9 cellular contexts compared by ENCODE assay signal in the genomic region with DNA sequence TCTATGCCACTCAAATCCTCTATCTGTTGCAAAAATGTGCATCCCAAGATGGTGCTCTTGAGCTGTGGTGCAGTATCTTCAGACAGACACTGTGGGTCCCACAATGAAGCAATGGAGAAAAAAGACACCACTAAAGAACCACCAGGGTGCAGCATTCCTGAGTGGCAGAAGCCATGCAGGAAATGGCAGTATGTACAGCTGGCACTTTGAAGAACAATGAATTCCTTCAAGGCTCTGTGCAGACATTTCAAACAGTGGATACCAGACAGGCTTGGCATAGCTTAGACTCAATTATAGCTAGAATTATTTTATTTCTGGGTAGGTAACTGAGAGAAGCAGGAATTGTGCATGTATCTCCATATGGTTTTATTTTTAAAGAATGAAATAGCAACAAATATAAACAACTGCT. TPM values are rescaled to one million over a fixed set of nuclear protein-coding genes. Genes with fewer than 3 reads are reported as not detected.
DNase-seq lines count a peak whose midpoint lies in the region; ATAC-seq and TF ChIP-seq lines count a peak whose summit lies in the region.
"Had no signal": no experiment of that assay in that cellular context is flagged by ENCODE, and none has a peak within 500 bp of the region (broad histone marks: within the 10 kb centered on the region; RNA-seq: fewer than 3 reads in every experiment).

No MANE protein-coding gene starts in this region.

- no peak overlapping the region for H3K27ac Mint-ChIP-seq in activated CD4-positive, alpha-beta T cell treated with anti-CD3 and anti-CD28 coated beads for 36 hours

- no peaks in the 10 kb centered on the region for H3K36me3 ChIP-seq in skeletal muscle tissue (ENCODE audit: control insufficient read depth in 3 of 3, insufficient read depth in 3 of 3, low read length in 3 of 3)
- H3K36me3 ChIP-seq: BLaER1 had no signal

- TF ChIP-seq CTCF in HL-60 (IDR thresholded peaks at IDR 0.05; ENCODE audit: insufficient read depth, low read length) = peak; percentile 40

- POLR2A ChIA-PET in activated CD4-positive, alpha-beta T cell treated with anti-CD3 and anti-CD28 coated beads for 36 hours (lab: Charles Lee) = no interaction called here

- H3K4me1 ChIP-seq in skeletal muscle tissue (ENCODE audit: control insufficient read depth in 3 of 3, insufficient read depth in 3 of 3, low read length in 3 of 3) = peaks cover 8 to 15% (median 10%) of the 10 kb centered on the region in 3 donors
- H3K4me1 ChIP-seq: BLaER1 had no signal

- H3K4me3 ChIP-seq in HL-60 (replicated peaks; ENCODE audit: insufficient read depth, low read length) = no peak overlapping the region
- no peak overlapping the region for H3K4me3 ChIP-seq in skeletal muscle tissue (ENCODE audit: low read length in 3 of 3)
- H3K4me3 ChIP-seq: BLaER1 had no signal

- H3K9me3 ChIP-seq in skeletal muscle tissue (ENCODE audit: control insufficient read depth in 3 of 3, low read length in 3 of 3) = no peaks in the 10 kb centered on the region

- CTCF ChIA-PET in activated CD4-positive, alpha-beta T cell treated with anti-CD3 and anti-CD28 coated beads for 36 hours (lab: Charles Lee) = interaction anchor here (0.7 to 1.1 kb wide), 2 partner anchors 18 to 26 kb away, joined by 3 read pairs; no protein-coding TSS in a partner anchor

- intact Hi-C loops in activated CD4-positive, alpha-beta T cell treated with anti-CD3 and anti-CD28 coated beads for 36 hours (cut with DNase I, micrococcal nuclease) = loop anchor here in 1 of 2 experiments (2.0 kb wide), 1 partner anchor 114 kb away; no protein-coding TSS in a partner anchor

- peaks cover 12% of the 10 kb centered on the region for H3K27me3 Mint-ChIP-seq in activated CD4-positive, alpha-beta T cell treated with anti-CD3 and anti-CD28 coated beads for 36 hours

- H3K9me3 Mint-ChIP-seq in activated CD4-positive, alpha-beta T cell treated with anti-CD3 and anti-CD28 coated beads for 36 hours (ENCODE audit: low read depth) = peaks cover 3% of the 10 kb centered on the region

- peak; percentile 51 for ATAC-seq in activated CD4-positive, alpha-beta T cell treated with anti-CD3 and anti-CD28 coated beads for 36 hours
- ATAC-seq in GM21515 (IDR thresholded peaks at IDR 0.05; ENCODE audit: unreplicated experiment) = peak; percentile 97

- no peak overlapping the region for H3K27ac ChIP-seq in HL-60 (replicated peaks)
- H3K27ac ChIP-seq in skeletal muscle tissue (ENCODE audit: low read depth, low read length) = peak overlapping the region; percentile 58
- H3K27ac ChIP-seq: BLaER1 had no signal

- no peaks in the 10 kb centered on the region for H3K27me3 ChIP-seq in HL-60 (ENCODE audit: insufficient read depth, poor library complexity, severe bottlenecking)
- H3K27me3 ChIP-seq in skeletal muscle tissue (ENCODE audit: control insufficient read depth in 3 of 3, insufficient read depth in 3 of 3, low read length in 3 of 3) = no peaks in the 10 kb centered on the region
- H3K27me3 ChIP-seq: BLaER1 had no signal

- H3K4me1 Mint-ChIP-seq in activated CD4-positive, alpha-beta T cell treated with anti-CD3 and anti-CD28 coated beads for 36 hours = no peaks in the 10 kb centered on the region

- H3K9ac ChIP-seq in skeletal muscle tissue (ENCODE audit: low read depth in 1 of 3, low read length in 3 of 3) = no peak overlapping the region
- H3K9ac ChIP-seq: BLaER1 had no signal

- peak; percentile 18 for DNase-seq in activated CD4-positive, alpha-beta T cell treated with anti-CD3 and anti-CD28 coated beads for 36 hours
- DNase-seq in activated CD4-positive, alpha-beta T cell treated with anti-CD3 and anti-CD28 coated beads for 1 hour = no peak
- DNase-seq in HL-60 (ENCODE audit: low read depth in 1 of 2, low spot score in 1 of 2) (peak; percentile 35 to 69), NCI-H774 (lab: John Stamatoyannopoulos, UW) (peak; percentile 83), amniotic stem cell (lab: John Stamatoyannopoulos, UW) (peak; percentile 83), hepatic stellate cell (ENCODE audit: low spot score) (peak; percentile 67)

- no peak overlapping the region for H3K4me3 Mint-ChIP-seq in activated CD4-positive, alpha-beta T cell treated with anti-CD3 and anti-CD28 coated beads for 36 hours

- H3K36me3 Mint-ChIP-seq in activated CD4-positive, alpha-beta T cell treated with anti-CD3 and anti-CD28 coated beads for 36 hours (ENCODE audit: low read depth) = peaks cover 2% of the 10 kb centered on the region

RNA-seq across cellular contexts. Expression of a gene that starts 24.0 kb away (rescaled TPM):
- 100 to 1,000 TPM in 1 of 2 experiments, 10 to 100 TPM in 1; 96.0 to 101 TPM for total RNA-seq in activated CD4-positive, alpha-beta T cell treated with anti-CD3 and anti-CD28 coated beads for 36 hours
- 64.2 TPM for total RNA-seq in skeletal muscle tissue
